Comparison of ENCODE assay signal across 22 cellular contexts in the genomic region with DNA sequence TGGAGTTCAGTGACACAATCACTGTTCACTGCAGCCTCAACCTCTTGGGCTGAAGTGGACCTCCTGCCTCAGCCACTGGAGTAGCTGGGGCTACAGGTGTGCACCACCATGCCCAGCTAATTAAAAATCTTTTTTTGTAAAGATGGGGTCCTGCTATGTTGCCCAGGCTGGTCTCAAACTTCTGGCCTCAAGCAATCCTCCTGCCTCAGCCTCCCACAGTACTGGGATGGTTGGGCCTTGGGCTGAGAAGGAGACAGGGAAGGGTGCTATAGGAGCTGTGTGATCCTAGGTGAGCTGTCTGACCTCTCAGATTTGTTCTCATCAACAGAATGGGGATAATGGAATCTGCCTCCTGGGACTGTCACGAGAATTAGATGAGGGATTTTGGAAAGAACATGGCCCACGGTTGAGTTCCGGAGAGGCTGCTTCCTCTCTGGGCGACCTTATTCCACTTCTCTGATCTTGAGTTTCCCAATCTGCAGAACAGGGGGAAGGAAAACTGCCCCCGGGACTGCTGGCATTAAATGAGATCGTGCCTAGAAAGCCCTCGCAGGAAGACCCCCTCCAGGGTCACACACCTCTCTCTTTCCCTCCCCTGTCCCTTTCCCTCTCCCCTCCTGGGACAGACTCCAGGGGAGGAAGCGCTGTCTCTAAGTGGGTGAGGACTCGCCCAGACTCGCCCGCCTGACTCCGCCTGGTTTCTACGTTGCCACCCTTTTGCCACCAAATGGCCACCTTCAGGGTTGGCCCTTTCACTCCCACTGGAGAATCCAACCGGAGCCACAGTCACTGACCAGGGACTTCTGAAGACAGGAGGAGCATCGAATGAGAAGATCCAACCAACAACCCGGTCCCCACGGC. TPM values are rescaled to one million over a fixed set of nuclear protein-coding genes. Genes with fewer than 3 reads are reported as not detected.
DNase-seq lines count a peak whose midpoint lies in the region; ATAC-seq and TF ChIP-seq lines count a peak whose summit lies in the region.
"Had no signal": no experiment of that assay in that cellular context is flagged by ENCODE, and none has a peak within 500 bp of the region (broad histone marks: within the 10 kb centered on the region; RNA-seq: fewer than 3 reads in every experiment).

No MANE protein-coding gene starts in this region.

- H3K36me3 Mint-ChIP-seq in MCF 10A (ENCODE audit: insufficient read depth, unreplicated experiment) (no peaks in the 10 kb centered on the region), WTC11 (peaks cover 29% of the 10 kb centered on the region), endothelial cell (ENCODE audit: low read depth, unreplicated experiment) (no peaks in the 10 kb centered on the region)
- H3K36me3 Mint-ChIP-seq in stimulated activated effector memory CD8-positive, alpha-beta T cell treated with anti-CD3 and anti-CD28 coated beads, Interleukin-12 subunit alpha, Interleukin-12 subunit beta, amount 100 ng/mL, for 72 hours = peaks cover 33% of the 10 kb centered on the region

- no peak overlapping the region for H3K4me2 ChIP-seq in mammary epithelial cell (ENCODE audit: insufficient read depth, low read depth, low read length)
- H3K4me2 ChIP-seq: GM23338 had no signal

- TF ChIP-seq CTCF in mammary epithelial cell (conservative IDR thresholded peaks at IDR 0.05 in 1 of 2, IDR thresholded peaks at IDR 0.05 in 1 of 2; ENCODE audit: extremely low read depth in 1 of 2, insufficient read depth in 1 of 2, low read depth in 1 of 2, low read length in 2 of 2) (no peak), MCF 10A (IDR thresholded peaks at IDR 0.05; ENCODE audit: unreplicated experiment) (no peak), WTC11 (IDR thresholded peaks at IDR 0.05) (no peak), mucosa of descending colon (IDR thresholded peaks at IDR 0.05) (no peak), endothelial cell (IDR thresholded peaks at IDR 0.05; ENCODE audit: unreplicated experiment) (no peak)

- dilution Hi-C loops in mammary epithelial cell (cut with HindIII; ENCODE audit: low sequenced_read_pairs) = no loop called here

- CTCF ChIA-PET in mammary epithelial cell (lab: Charles Lee; ENCODE audit: low non-redundant PET) = no interaction called here
- CTCF ChIA-PET in MCF 10A (lab: Yijun Ruan, JAX) = no interaction called here
- CTCF ChIA-PET in WTC11 (lab: Charles Lee) = no interaction called here

- H3K4me3 ChIP-seq in mammary epithelial cell (replicated peaks in 1 of 3; ENCODE audit: insufficient read depth in 1 of 3, low read depth in 2 of 3, low read length in 3 of 3) (no peak overlapping the region), mucosa of descending colon (no peak overlapping the region)
- H3K4me3 ChIP-seq: GM23338, MG63 had no signal

- H3K9me3 Mint-ChIP-seq in MCF 10A (ENCODE audit: unreplicated experiment) (no peaks in the 10 kb centered on the region), WTC11 (no peaks in the 10 kb centered on the region), endothelial cell (ENCODE audit: unreplicated experiment) (no peaks in the 10 kb centered on the region)
- no peaks in the 10 kb centered on the region for H3K9me3 Mint-ChIP-seq in stimulated activated effector memory CD8-positive, alpha-beta T cell treated with anti-CD3 and anti-CD28 coated beads, Interleukin-12 subunit alpha, Interleukin-12 subunit beta, amount 100 ng/mL, for 72 hours
- H3K9me3 Mint-ChIP-seq: CD8-positive, alpha-beta T cell; GM23338; H9; HFFc6 had no signal

- 92% methylated on average over 11 of the region's 17 CpGs for WGBS in mammary epithelial cell (ENCODE audit: low coverage, missing lambda C conversion rate)

- in situ Hi-C loops in mammary epithelial cell (cut with MboI; ENCODE audit: low sequenced_read_pairs in 2 of 2) = loop anchor here in 1 of 2 donors (25.0 kb wide), 1 partner anchor 287 kb away; no protein-coding TSS in a partner anchor

- no peak overlapping the region for H3K9ac ChIP-seq in mammary epithelial cell (ENCODE audit: insufficient read depth, low read length)

- no peaks in the 10 kb centered on the region for H3K36me3 ChIP-seq in mammary epithelial cell (ENCODE audit: insufficient read depth, low read length)
- H3K36me3 ChIP-seq in mucosa of descending colon (ENCODE audit: low read depth) = no peaks in the 10 kb centered on the region

- H4K20me1 ChIP-seq in mammary epithelial cell (ENCODE audit: insufficient read depth, low read length) = no peaks in the 10 kb centered on the region

- H3K27ac Mint-ChIP-seq in MCF 10A (ENCODE audit: low read depth, unreplicated experiment) (no peak overlapping the region), WTC11 (peak overlapping the region; percentile 53), endothelial cell (ENCODE audit: unreplicated experiment) (no peak overlapping the region)
- H3K27ac Mint-ChIP-seq in stimulated activated effector memory CD8-positive, alpha-beta T cell treated with anti-CD3 and anti-CD28 coated beads, Interleukin-12 subunit alpha, Interleukin-12 subunit beta, amount 100 ng/mL, for 72 hours = peak overlapping the region; percentile 55
- H3K27ac Mint-ChIP-seq: B cell; CD8-positive, alpha-beta T cell; GM23338; HFFc6 had no signal

- H3K4me1 ChIP-seq in mammary epithelial cell (ENCODE audit: insufficient read depth, low read length) (peaks cover 20% of the 10 kb centered on the region), mucosa of descending colon (ENCODE audit: low read depth) (peaks cover 28% of the 10 kb centered on the region)

- peak overlapping the region; percentile 7 for H2AFZ ChIP-seq in mammary epithelial cell (ENCODE audit: low read depth, low read length)
- H2AFZ ChIP-seq: GM23338 had no signal

- no peak for ATAC-seq in WTC11
- ATAC-seq in mucosa of descending colon = no peak
- no peak for ATAC-seq in stimulated activated effector memory CD8-positive, alpha-beta T cell treated with anti-CD3 and anti-CD28 coated beads, Interleukin-12 subunit alpha, Interleukin-12 subunit beta, amount 100 ng/mL, for 72 hours
- ATAC-seq: CD8-positive, alpha-beta T cell; GM23338 had no signal

- no TSS peak for BruUV-seq in mammary epithelial cell (replicated peaks; lab: Mats Ljungman, UMichigan)
- no TSS peak for BruUV-seq in MCF 10A (replicated peaks; lab: Mats Ljungman, UMichigan)

- peaks cover 13% of the 10 kb centered on the region for H3K4me1 Mint-ChIP-seq in MCF 10A (ENCODE audit: insufficient read depth, unreplicated experiment)
- H3K4me1 Mint-ChIP-seq in WTC11 = peaks cover 23% of the 10 kb centered on the region
- H3K4me1 Mint-ChIP-seq in stimulated activated effector memory CD8-positive, alpha-beta T cell treated with anti-CD3 and anti-CD28 coated beads, Interleukin-12 subunit alpha, Interleukin-12 subunit beta, amount 100 ng/mL, for 72 hours = peaks cover 10% of the 10 kb centered on the region
- H3K4me1 Mint-ChIP-seq in endothelial cell (ENCODE audit: unreplicated experiment) = no peaks in the 10 kb centered on the region

- intact Hi-C loops in mammary epithelial cell (cut with micrococcal nuclease) = no loop called here
- intact Hi-C loops in MCF 10A (cut with micrococcal nuclease) = no loop called here
- intact Hi-C loops in mucosa of descending colon (cut with DNase I, micrococcal nuclease) = loop anchor here in 1 of 2 donors (10.0 kb wide), 1 partner anchor 125 kb away; no protein-coding TSS in a partner anchor

- POLR2A ChIA-PET in MCF 10A (lab: Yijun Ruan, JAX) (interaction anchor here (0.7 kb wide), 1 partner anchor 359 kb away, joined by 3 read pairs; no protein-coding TSS in a partner anchor), WTC11 (lab: Charles Lee) (no interaction called here)

- no peak for DNase-seq in mammary epithelial cell
- DNase-seq in MCF 10A (ENCODE audit: unreplicated experiment) = no peak
- no peak for DNase-seq in WTC11 (ENCODE audit: low spot score)
- DNase-seq in mucosa of descending colon = peak in 2 of 3 donors; percentile 44 to 59
- DNase-seq in stimulated activated effector memory CD8-positive, alpha-beta T cell treated with anti-CD3 and anti-CD28 coated beads, Interleukin-12 subunit alpha, Interleukin-12 subunit beta, amount 100 ng/mL, for 72 hours (ENCODE audit: low spot score in 2 of 2) = no peak
- DNase-seq in endothelial cell (ENCODE audit: low spot score) = no peak
- DNase-seq in foreskin melanocyte = no peak
- DNase-seq in NCI-H2196 (lab: John Stamatoyannopoulos, UW; ENCODE audit: unreplicated experiment) = no peak
- DNase-seq: Caco-2; CD8-positive, alpha-beta T cell; H9; HFFc6; KBM-7; MG63; NCI-H1105 treated with DMSO at 0.1 percent for 48 hours; NCI-H2029; NCI-H226; NCI-H524; NCI-H774; SIG-M5 had no signal

- no peaks in the 10 kb centered on the region for H3K27me3 ChIP-seq in mammary epithelial cell (ENCODE audit: insufficient read depth, low read length)
- H3K27me3 ChIP-seq: MG63 had no signal

- no peaks in the 10 kb centered on the region for H3K9me3 ChIP-seq in mammary epithelial cell (replicated peaks; ENCODE audit: insufficient read depth, low read length)
- H3K9me3 ChIP-seq in mucosa of descending colon = no peaks in the 10 kb centered on the region
- H3K9me3 ChIP-seq: Caco-2, MG63 had no signal

- H3K27ac ChIP-seq in mammary epithelial cell (ENCODE audit: insufficient read depth, low read depth, low read length) = no peak overlapping the region

- H3K79me2 ChIP-seq in mammary epithelial cell (ENCODE audit: insufficient read depth, low read length) = no peaks in the 10 kb centered on the region

- peaks cover 18% of the 10 kb centered on the region for H3K27me3 Mint-ChIP-seq in MCF 10A (ENCODE audit: insufficient read depth, unreplicated experiment)
- H3K27me3 Mint-ChIP-seq in WTC11 (ENCODE audit: low read depth) = peaks cover 2% of the 10 kb centered on the region; the same call in 1 of the 2 replicates
- H3K27me3 Mint-ChIP-seq in endothelial cell (ENCODE audit: unreplicated experiment) = peaks cover 13% of the 10 kb centered on the region
- H3K27me3 Mint-ChIP-seq: B cell had no signal

- H3K4me3 Mint-ChIP-seq in MCF 10A (ENCODE audit: unreplicated experiment) (no peak overlapping the region), WTC11 (no peak overlapping the region), endothelial cell (ENCODE audit: unreplicated experiment) (no peak overlapping the region)
- no peak overlapping the region for H3K4me3 Mint-ChIP-seq in stimulated activated effector memory CD8-positive, alpha-beta T cell treated with anti-CD3 and anti-CD28 coated beads, Interleukin-12 subunit alpha, Interleukin-12 subunit beta, amount 100 ng/mL, for 72 hours
- H3K4me3 Mint-ChIP-seq: B cell; CD8-positive, alpha-beta T cell; GM23338; H9; HFFc6 had no signal

TF ChIP-seq in WTC11, 78 proteins besides CTCF, POLR2A, EP300 and RAD21 (continues in another document):
- TF ChIP-seq MXD4 (CRISPR knock-in tag; IDR thresholded peaks at IDR 0.05; ENCODE audit: borderline replicate concordance) = no peak
- TF ChIP-seq ZNF121 (CRISPR knock-in tag; IDR thresholded peaks at IDR 0.05) = peak; percentile 82
- TF ChIP-seq ATF1 (CRISPR knock-in tag; IDR thresholded peaks at IDR 0.05) = no peak

RNA-seq across cellular contexts. Expression of gene MCM5, which starts 50.1 kb away (rescaled TPM):
- total RNA-seq in mammary epithelial cell (10 to 100 TPM; 12.0 to 72.5 TPM), MCF 10A (2022) (26.2 and 35.0 TPM in 2 replicates), WTC11 (2021) (229 to 261 TPM (median 229 TPM) in 3 replicates), mucosa of descending colon (10 to 100 TPM; 18.5 to 45.2 (median 30.3) TPM), endothelial cell (ENCODE audit: unreplicated experiment) (80.9 TPM)
- 91.1 TPM for polyA plus RNA-seq in mammary epithelial cell
- polyA minus RNA-seq in mammary epithelial cell = 92.6 TPM

Comparison
In these comparisons a context has a peak if more than half of its experiments do, and no peak if none do; other contexts are left out.
1. DNase-seq: peak in mucosa of descending colon (2 of 3); none in mammary epithelial cell (single experiment), MCF 10A (single experiment), WTC11 (single experiment), stimulated activated effector memory CD8-positive, alpha-beta T cell treated with anti-CD3 and anti-CD28 coated beads, Interleukin-12 subunit alpha, Interleukin-12 subunit beta, amount 100 ng/mL, for 72 hours (0 of 2), endothelial cell (single experiment), foreskin melanocyte (single experiment) and NCI-H2196 (single experiment).
2. H3K27ac Mint-ChIP-seq: peak in WTC11 (single experiment) and stimulated activated effector memory CD8-positive, alpha-beta T cell treated with anti-CD3 and anti-CD28 coated beads, Interleukin-12 subunit alpha, Interleukin-12 subunit beta, amount 100 ng/mL, for 72 hours (single experiment); none in MCF 10A (single experiment) and endothelial cell (single experiment).